In the genomic region with DNA sequence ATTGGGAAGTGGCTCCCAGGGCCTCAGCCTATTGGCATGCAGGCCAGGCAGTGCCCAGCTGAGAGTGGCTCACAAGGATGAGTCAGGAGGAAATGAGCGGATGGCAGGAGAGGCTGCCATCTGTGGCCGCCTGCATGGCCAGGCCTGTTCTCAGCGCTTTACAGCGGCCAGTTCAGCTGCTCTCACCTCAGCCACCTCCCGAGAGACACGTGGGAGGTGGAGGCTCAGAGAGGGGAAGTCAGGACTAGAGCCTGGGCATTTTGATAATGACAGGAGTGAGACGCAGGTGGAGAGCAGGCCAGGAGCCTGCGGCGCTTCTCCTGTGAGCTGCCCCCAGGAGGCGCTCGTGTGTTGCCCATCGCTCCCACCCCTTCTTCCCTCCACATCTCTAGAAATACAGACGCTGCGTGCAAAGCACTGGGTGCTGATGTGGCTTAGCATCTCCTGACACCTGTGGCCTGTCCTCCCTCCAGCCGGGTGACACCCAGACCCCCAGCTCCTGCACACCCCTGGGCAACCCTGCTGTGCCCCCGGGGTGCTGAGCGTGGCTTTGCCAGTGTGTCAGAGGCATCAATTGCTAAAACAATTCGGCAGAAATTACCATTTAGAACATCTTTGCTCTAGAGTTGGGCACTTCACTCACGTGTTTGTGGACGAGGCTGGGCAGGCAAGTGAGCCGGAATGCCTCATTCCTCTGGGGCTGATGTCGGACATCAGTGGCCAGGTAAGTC, we compare ENCODE assay signal across 8 cellular contexts. TPM values are rescaled to one million over a fixed set of nuclear protein-coding genes. Genes with fewer than 3 reads are reported as not detected.
DNase-seq lines count a peak whose midpoint lies in the region; ATAC-seq and TF ChIP-seq lines count a peak whose summit lies in the region.

No MANE protein-coding gene starts in this region.

- no peaks in the 10 kb centered on the region for H3K9me3 Mint-ChIP-seq in chondrocyte (ENCODE audit: low read depth)

- intact Hi-C loops in A673 (cut with micrococcal nuclease; ENCODE audit: unreplicated experiment) = loop anchor here (1.0 to 5.0 kb wide), 3 partner anchors 61 to 473 kb away; no protein-coding TSS in a partner anchor

- CTCF ChIA-PET in A673 (lab: Charles Lee) = interaction anchor here (0.6 to 1.2 kb wide), 3 partner anchors 28 to 53 kb away, joined by 3 to 5 read pairs (median 3); no protein-coding TSS in a partner anchor

- no TSS peak for BruUV-seq in A673 (replicated peaks; lab: Mats Ljungman, UMichigan)

- DNase-seq in A673 (ENCODE audit: low spot score) (peak; percentile 57), NCI-H2196 (lab: John Stamatoyannopoulos, UW; ENCODE audit: unreplicated experiment) (peak; percentile 69), chondrocyte (ENCODE audit: low spot score) (peak; percentile 80), lung microvascular endothelial cell (ENCODE audit: low read depth in 2 of 2) (peak; percentile 64 to 73)
- peak; percentile 64 for DNase-seq in activated CD4-positive, alpha-beta T cell treated with anti-CD3 and anti-CD28 coated beads for 1 hour
- peak; percentile 34 to 57 for DNase-seq in stimulated activated CD8-positive, alpha-beta memory T cell treated with anti-CD3 and anti-CD28 coated beads, Interleukin-4, amount 100 ng/mL, for 1 hour (ENCODE audit: low read depth in 2 of 2, low spot score in 1 of 2)

- peak; percentile 78 for TF ChIP-seq CTCF in A673 (conservative IDR thresholded peaks at IDR 0.05; ENCODE audit: low read depth, low read length)
- peak; percentile 85 for TF ChIP-seq CTCF in chondrocyte (IDR thresholded peaks at IDR 0.05)

- H3K27me3 ChIP-seq in A673 (replicated peaks; ENCODE audit: insufficient read depth, low read depth, low read length, poor library complexity) = no peaks in the 10 kb centered on the region

- H3K4me3 Mint-ChIP-seq in chondrocyte (ENCODE audit: unreplicated experiment) = no peak overlapping the region

- H3K36me3 Mint-ChIP-seq in chondrocyte (ENCODE audit: low read depth) = no peaks in the 10 kb centered on the region

- POLR2A ChIA-PET in A673 (lab: Charles Lee; ENCODE audit: low non-redundant PET) = no interaction called here

- no peak overlapping the region for H3K27ac Mint-ChIP-seq in chondrocyte (ENCODE audit: unreplicated experiment)

- peak; percentile 52 for ATAC-seq in GM18499 (IDR thresholded peaks at IDR 0.05; ENCODE audit: insufficient read depth, unreplicated experiment)
- no peak for ATAC-seq in GM18873 (IDR thresholded peaks at IDR 0.05; ENCODE audit: low FRiP score, unreplicated experiment)

- H3K4me3 ChIP-seq in A673 (ENCODE audit: low read depth, low read length, poor library complexity, severe bottlenecking) = no peak overlapping the region

- H3K4me1 Mint-ChIP-seq in chondrocyte (ENCODE audit: low read depth) = peaks cover 8% of the 10 kb centered on the region

- H3K27me3 Mint-ChIP-seq in chondrocyte (ENCODE audit: low read depth) = peaks cover 6% of the 10 kb centered on the region

- no peaks in the 10 kb centered on the region for H3K36me3 ChIP-seq in A673 (ENCODE audit: insufficient read depth, low read length, poor library complexity, severe bottlenecking)

- H3K4me1 ChIP-seq in A673 (ENCODE audit: insufficient read depth, low read length, poor library complexity, severe bottlenecking) = no peaks in the 10 kb centered on the region

- no peak overlapping the region for H3K27ac ChIP-seq in A673 (ENCODE audit: low read depth, low read length, poor library complexity, severe bottlenecking)

- no peaks in the 10 kb centered on the region for H3K9me3 ChIP-seq in A673 (ENCODE audit: low read depth, low read length, poor library complexity, severe bottlenecking)

RNA-seq across cellular contexts. Expression of gene PANX2, which starts 21.4 kb away (rescaled TPM):
- total RNA-seq in A673 (2021) = 7.6 and 9.1 TPM in 2 replicates
- total RNA-seq in chondrocyte = 3.0 to 6.1 TPM (median 3.3 TPM) in 3 replicates
- total RNA-seq in lung microvascular endothelial cell = 0.40 and 0.44 TPM in 2 replicates

RNA-seq across cellular contexts. Expression of gene TRABD, which starts 36.6 kb away (rescaled TPM):
- total RNA-seq in A673 (2021) (63.9 and 68.2 TPM in 2 replicates), chondrocyte (18.5 to 20.5 TPM (median 20.2 TPM) in 3 replicates), lung microvascular endothelial cell (11.3 and 13.7 TPM in 2 replicates)

RNA-seq across cellular contexts. Expression of gene SELENOO, which starts 51.7 kb away (rescaled TPM):
- 39.2 and 41.3 TPM in 2 replicates for total RNA-seq in A673 (2021)
- total RNA-seq in chondrocyte = 14.8 to 22.8 TPM (median 17.1 TPM) in 3 replicates
- total RNA-seq in lung microvascular endothelial cell = 14.1 and 14.4 TPM in 2 replicates

RNA-seq across cellular contexts. Expression of gene MOV10L1, which starts 59.4 kb away (rescaled TPM):
- 0.33 TPM in 1 of 2 replicates, not detected in the other for total RNA-seq in A673 (2021)
- total RNA-seq in chondrocyte = 0.51 to 1.1 TPM (median 1.1 TPM) in 3 replicates
- total RNA-seq in lung microvascular endothelial cell = 22.7 and 44.2 TPM in 2 replicates
